Comparison of ENCODE assay signal across 20 cellular contexts in the genomic region with DNA sequence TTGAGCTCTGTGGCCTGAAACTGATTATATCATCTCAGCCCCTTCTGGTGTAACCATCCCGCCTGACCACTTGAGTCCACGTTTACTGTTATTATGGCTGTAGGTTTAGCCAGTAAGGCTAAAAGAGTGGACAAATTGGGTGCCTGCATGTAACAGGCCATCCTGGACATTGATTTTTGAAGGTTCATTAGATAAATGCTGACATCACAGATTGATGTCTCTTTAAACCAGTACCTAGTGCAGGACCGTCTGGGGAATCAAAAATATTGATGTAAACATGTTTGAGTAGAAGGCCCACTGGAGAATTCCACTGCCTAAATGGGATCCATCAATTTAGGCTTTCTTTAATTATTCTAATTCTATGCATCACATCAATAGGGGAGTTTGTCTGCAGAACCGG.
DNase-seq lines count a peak whose midpoint lies in the region; ATAC-seq, FAIRE-seq and TF ChIP-seq lines count a peak whose summit lies in the region.
"Had no signal": no experiment of that assay in that cellular context is flagged by ENCODE, and none has a peak within 500 bp of the region (broad histone marks: within the 10 kb centered on the region; RNA-seq: fewer than 3 reads in every experiment).

No MANE protein-coding gene starts in this region.

- H2AFZ ChIP-seq in HepG2 (ENCODE audit: low read length) (no peak overlapping the region), K562 (ENCODE audit: low read depth, low read length) (no peak overlapping the region)

- H3K27ac Mint-ChIP-seq in nephron progenitor cell, result peak overlapping the region; percentile 71
- no peak overlapping the region for H3K27ac Mint-ChIP-seq in stimulated activated effector memory CD8-positive, alpha-beta T cell treated with anti-CD3 and anti-CD28 coated beads, Interleukin-12 subunit alpha, Interleukin-12 subunit beta, amount 100 ng/mL, for 72 hours
- H3K27ac Mint-ChIP-seq: B cell; CD4-positive, CD25-positive, alpha-beta regulatory T cell; CD8-positive, alpha-beta T cell; HFFc6 had no signal

- 96% methylated on average over 4 of the region's 4 CpGs for WGBS in HepG2 (ENCODE audit: low lambda C conversion rate)
- WGBS in right lobe of liver (ENCODE audit: insufficient coverage, low coverage, low lambda C conversion rate, missing lambda C conversion rate), result 89% methylated on average over 4 of the region's 4 CpGs
- 17% methylated on average over 4 of the region's 4 CpGs for WGBS in K562 (ENCODE audit: insufficient coverage, low coverage, missing lambda C conversion rate)

- H4K20me1 ChIP-seq in HepG2 (ENCODE audit: insufficient read depth, low read length) (no peaks in the 10 kb centered on the region), K562 (replicated peaks; ENCODE audit: control insufficient read depth, insufficient read depth, low read length) (no peaks in the 10 kb centered on the region)
- H4K20me1 ChIP-seq: BLaER1 had no signal

- in situ Hi-C loops in HepG2 (cut with HindIII; ENCODE audit: extremely low pct_ligation_motif_present, low pct_unique_long_range_greater_than_20kb) (no loop called here), K562 (cut with MboI) (no loop called here)

- H3K79me2 ChIP-seq in HepG2 (ENCODE audit: insufficient read depth, low read length), result no peaks in the 10 kb centered on the region
- H3K79me2 ChIP-seq in K562 (ENCODE audit: control insufficient read depth, insufficient read depth, low read length), result no peaks in the 10 kb centered on the region

- TF ChIP-seq POLR2A in HepG2 (IDR thresholded peaks at IDR 0.05; ENCODE audit: insufficient read depth in 1 of 2, low read depth in 2 of 2, low read length in 2 of 2), result no peak
- no peak for TF ChIP-seq POLR2A in right lobe of liver (IDR thresholded peaks at IDR 0.05)
- no peak for TF ChIP-seq POLR2A in K562 (conservative IDR thresholded peaks at IDR 0.05)

- H3K4me1 ChIP-seq in HepG2 (ENCODE audit: insufficient read depth, low read length) (peaks cover 45% of the 10 kb centered on the region), right lobe of liver (no peaks in the 10 kb centered on the region), K562 (replicated peaks in 1 of 2; ENCODE audit: control insufficient read depth in 2 of 2, insufficient read depth in 2 of 2, low read length in 2 of 2) (no peaks in the 10 kb centered on the region)
- H3K4me1 ChIP-seq: BLaER1 had no signal

- H3K9ac ChIP-seq in HepG2 (ENCODE audit: insufficient read depth, low read depth, low read length), result no peak overlapping the region
- H3K9ac ChIP-seq in K562 (ENCODE audit: insufficient read depth in 1 of 2, low read depth in 2 of 2, low read length in 2 of 2), result no peak overlapping the region
- H3K9ac ChIP-seq: BLaER1 had no signal

- H3K9me1 ChIP-seq in K562 (ENCODE audit: control insufficient read depth, insufficient read depth, low read length), result no peaks in the 10 kb centered on the region

- BruUV-seq in HepG2 (replicated peaks; lab: Mats Ljungman, UMichigan), result no TSS peak
- no TSS peak for BruUV-seq in K562 (replicated peaks; lab: Mats Ljungman, UMichigan)

- POLR2A ChIA-PET in HepG2 (lab: Yijun Ruan, JAX) (no interaction called here), K562 (lab: Yijun Ruan, JAX) (no interaction called here)

- CTCF ChIA-PET in HepG2 (lab: Yijun Ruan, JAX; ENCODE audit: low intra/inter-chr PET ratio, low total read pairs), result no interaction called here
- CTCF ChIA-PET in K562 (lab: Yijun Ruan, JAX; ENCODE audit: low intra/inter-chr PET ratio), result no interaction called here

- peaks cover 9% of the 10 kb centered on the region for H3K36me3 Mint-ChIP-seq in nephron progenitor cell (ENCODE audit: low read depth)
- peaks cover 4% of the 10 kb centered on the region for H3K36me3 Mint-ChIP-seq in stimulated activated effector memory CD8-positive, alpha-beta T cell treated with anti-CD3 and anti-CD28 coated beads, Interleukin-12 subunit alpha, Interleukin-12 subunit beta, amount 100 ng/mL, for 72 hours

- H3K27me3 ChIP-seq in HepG2 (ENCODE audit: control insufficient read depth in 1 of 2, insufficient read depth in 2 of 2, low read length in 2 of 2) (no peaks in the 10 kb centered on the region), right lobe of liver (no peaks in the 10 kb centered on the region), K562 (ENCODE audit: control insufficient read depth in 2 of 2, insufficient read depth in 2 of 2, low read length in 2 of 2) (peaks cover 0 to 1% of the 10 kb centered on the region in 2 experiments; a peak in 1 of 5 replicates)
- H3K27me3 ChIP-seq: BLaER1 had no signal

- H3K9me3 ChIP-seq in HepG2 (ENCODE audit: low read length) (no peaks in the 10 kb centered on the region), right lobe of liver (no peaks in the 10 kb centered on the region), K562 (replicated peaks; ENCODE audit: control insufficient read depth, insufficient read depth, low read depth, low read length) (no peaks in the 10 kb centered on the region)
- H3K9me3 ChIP-seq: BLaER1, Caco-2, HAP-1 had no signal

- H3K27ac ChIP-seq in HepG2 (ENCODE audit: extremely low read length, insufficient read depth, low read length), result no peak overlapping the region
- H3K27ac ChIP-seq in right lobe of liver, result no peak overlapping the region
- H3K27ac ChIP-seq in K562 (ENCODE audit: extremely low read depth, low read depth, low read length), result no peak overlapping the region
- H3K27ac ChIP-seq: BLaER1, C4-2B had no signal

- H3K4me3 ChIP-seq in HepG2 (replicated peaks in 1 of 3; ENCODE audit: insufficient read depth in 1 of 3, low read depth in 2 of 3, low read length in 3 of 3), result no peak overlapping the region
- H3K4me3 ChIP-seq in right lobe of liver, result no peak overlapping the region
- H3K4me3 ChIP-seq in K562, result no peak overlapping the region
- H3K4me3 ChIP-seq: BLaER1, HAP-1 had no signal

- H3K4me2 ChIP-seq in HepG2 (ENCODE audit: low read depth, low read length), result no peak overlapping the region
- H3K4me2 ChIP-seq in K562 (ENCODE audit: insufficient read depth, low read length), result no peak overlapping the region
- H3K4me2 ChIP-seq: BLaER1 had no signal

- H3K4me3 Mint-ChIP-seq in nephron progenitor cell, result no peak overlapping the region
- no peak overlapping the region for H3K4me3 Mint-ChIP-seq in stimulated activated effector memory CD8-positive, alpha-beta T cell treated with anti-CD3 and anti-CD28 coated beads, Interleukin-12 subunit alpha, Interleukin-12 subunit beta, amount 100 ng/mL, for 72 hours
- H3K4me3 Mint-ChIP-seq: B cell; CD4-positive, CD25-positive, alpha-beta regulatory T cell; CD8-positive, alpha-beta T cell; HFFc6 had no signal

- no peaks in the 10 kb centered on the region for H3K9me3 Mint-ChIP-seq in nephron progenitor cell
- H3K9me3 Mint-ChIP-seq in stimulated activated effector memory CD8-positive, alpha-beta T cell treated with anti-CD3 and anti-CD28 coated beads, Interleukin-12 subunit alpha, Interleukin-12 subunit beta, amount 100 ng/mL, for 72 hours, result no peaks in the 10 kb centered on the region
- H3K9me3 Mint-ChIP-seq: CD8-positive, alpha-beta T cell; HFFc6 had no signal

- no peak for TF ChIP-seq CTCF in HepG2 (CRISPR knock-in tag; IDR thresholded peaks at IDR 0.05)
- no peak for TF ChIP-seq CTCF in right lobe of liver (IDR thresholded peaks at IDR 0.05)
- TF ChIP-seq CTCF in K562 (IDR thresholded peaks at IDR 0.05 in 2 of 3, conservative IDR thresholded peaks at IDR 0.05 in 1 of 3; ENCODE audit: insufficient read depth in 2 of 3, low read depth in 1 of 3, low read length in 3 of 3), result no peak
- TF ChIP-seq CTCF in nephron progenitor cell (IDR thresholded peaks at IDR 0.05), result no peak

- H3K4me1 Mint-ChIP-seq in nephron progenitor cell, result peaks cover 37% of the 10 kb centered on the region
- no peaks in the 10 kb centered on the region for H3K4me1 Mint-ChIP-seq in stimulated activated effector memory CD8-positive, alpha-beta T cell treated with anti-CD3 and anti-CD28 coated beads, Interleukin-12 subunit alpha, Interleukin-12 subunit beta, amount 100 ng/mL, for 72 hours
- H3K4me1 Mint-ChIP-seq: B cell had no signal

- no peaks in the 10 kb centered on the region for H3K36me3 ChIP-seq in HepG2 (replicated peaks in 1 of 2; ENCODE audit: control insufficient read depth in 1 of 2, insufficient read depth in 2 of 2, low read length in 2 of 2)
- H3K36me3 ChIP-seq in right lobe of liver, result no peaks in the 10 kb centered on the region
- no peaks in the 10 kb centered on the region for H3K36me3 ChIP-seq in K562 (ENCODE audit: control insufficient read depth, insufficient read depth, low read length)
- H3K36me3 ChIP-seq: BLaER1, HAP-1 had no signal

- intact Hi-C loops in HepG2 (cut with micrococcal nuclease; ENCODE audit: unreplicated experiment) (no loop called here), right lobe of liver (cut with DNase I) (no loop called here), K562 (cut with micrococcal nuclease) (no loop called here)

- DNase-seq in HepG2 (ENCODE audit: low spot score) (no peak), right lobe of liver (no peak), K562 (ENCODE audit: extremely low read depth in 1 of 4, low spot score in 3 of 4) (no peak), nephron progenitor cell (no peak), Ammon's horn (ENCODE audit: low spot score) (no peak)
- no peak for DNase-seq in stimulated activated effector memory CD8-positive, alpha-beta T cell treated with anti-CD3 and anti-CD28 coated beads, Interleukin-12 subunit alpha, Interleukin-12 subunit beta, amount 100 ng/mL, for 72 hours (ENCODE audit: low spot score in 2 of 2)
- DNase-seq: 8988T; Caco-2; CD4-positive, CD25-positive, alpha-beta regulatory T cell; CD8-positive, alpha-beta T cell; DMS79; GF-D8; GOT3; HFFc6 had no signal

- FAIRE-seq in HepG2 (lab: Jason Lieb, UNC) (no peak), K562 (lab: Jason Lieb, UNC) (no peak)
- FAIRE-seq: H54 had no signal

- peaks cover 4% of the 10 kb centered on the region for H3K27me3 Mint-ChIP-seq in nephron progenitor cell (ENCODE audit: low read depth, poor library complexity)
- H3K27me3 Mint-ChIP-seq: B cell; CD4-positive, CD25-positive, alpha-beta regulatory T cell had no signal

- ATAC-seq in HepG2 (no peak), right lobe of liver (no peak), K562 (no peak), GM19463 (IDR thresholded peaks at IDR 0.05; ENCODE audit: unreplicated experiment) (no peak)
- no peak for ATAC-seq in stimulated activated effector memory CD8-positive, alpha-beta T cell treated with anti-CD3 and anti-CD28 coated beads, Interleukin-12 subunit alpha, Interleukin-12 subunit beta, amount 100 ng/mL, for 72 hours
- ATAC-seq: CD8-positive, alpha-beta T cell had no signal

- TF ChIP-seq EP300 in HepG2 (IDR thresholded peaks at IDR 0.05; ENCODE audit: low read depth in 2 of 2, low read length in 2 of 2) (no peak), HepG2 (CRISPR knock-in tag; IDR thresholded peaks at IDR 0.05; ENCODE audit: borderline replicate concordance) (no peak), K562 (IDR thresholded peaks at IDR 0.05; ENCODE audit: low read length) (no peak)

- TF ChIP-seq RAD21 in HepG2 (CRISPR knock-in tag; IDR thresholded peaks at IDR 0.05), result no peak
- TF ChIP-seq RAD21 in K562 (CRISPR knock-in tag; conservative IDR thresholded peaks at IDR 0.05 in 1 of 2, IDR thresholded peaks at IDR 0.05 in 1 of 2), result no peak

TF ChIP-seq in HepG2, 621 proteins besides CTCF, POLR2A, EP300 and RAD21 (continues in another document):
- TF ChIP-seq MAFF (IDR thresholded peaks at IDR 0.05; ENCODE audit: low read depth, low read length) (peak; percentile 88), ERF (CRISPR knock-in tag; IDR thresholded peaks at IDR 0.05) (no peak)

TF ChIP-seq in K562, 482 proteins besides CTCF, POLR2A, EP300 and RAD21 (continues in another document):
- peak; percentile 55; the same call in 1 of the 2 replicates for TF ChIP-seq ZNF316 (IDR thresholded peaks at IDR 0.05)
